In the genomic region with DNA sequence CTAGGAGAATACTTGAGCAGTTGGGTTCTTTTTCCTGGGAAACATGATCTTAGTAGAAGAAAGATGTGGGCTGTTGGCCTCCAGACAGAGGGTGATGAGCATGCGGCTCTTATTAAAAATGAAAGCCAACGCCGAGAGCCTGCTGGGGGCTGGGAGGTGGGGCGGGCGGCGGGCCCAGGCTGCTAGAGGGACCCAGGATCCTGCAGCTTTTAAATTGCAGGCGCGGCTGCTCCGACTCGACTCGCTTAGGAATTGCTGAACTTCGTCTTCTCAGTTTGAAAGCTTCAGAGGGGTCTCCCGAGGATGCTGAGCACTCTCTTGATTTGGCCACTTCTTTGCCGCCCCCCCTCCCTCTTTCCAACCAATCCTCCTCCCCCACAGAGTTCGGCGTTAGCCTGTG, we compare ENCODE assay signal across 8 cellular contexts. TPM values are rescaled to one million over a fixed set of nuclear protein-coding genes. Genes with fewer than 3 reads are reported as not detected.
DNase-seq lines count a peak whose midpoint lies in the region; ATAC-seq and TF ChIP-seq lines count a peak whose summit lies in the region.

No MANE protein-coding gene starts in this region.

- H3K18ac ChIP-seq in neuronal stem cell (ENCODE audit: low read length): no peak overlapping the region

- H3K9ac ChIP-seq in ES-I3 (ENCODE audit: low read depth, low read length): peak overlapping the region; percentile 73; the same call in 1 of the 2 replicates
- no peak overlapping the region for H3K9ac ChIP-seq in neuronal stem cell (ENCODE audit: low read depth, low read length, poor library complexity)

- H3K23ac ChIP-seq in neuronal stem cell (ENCODE audit: low read depth, low read length, poor library complexity): no peak overlapping the region

- H3K4me2 ChIP-seq in neuronal stem cell (ENCODE audit: insufficient read depth, low read length, poor library complexity, severe bottlenecking): peak overlapping the region; percentile 13

- peaks cover 11% of the 10 kb centered on the region for H3K4me1 ChIP-seq in ES-I3 (ENCODE audit: insufficient read depth, low read length)
- peaks cover 1 to 3% of the 10 kb centered on the region in 2 donors for H3K4me1 ChIP-seq in neuronal stem cell (ENCODE audit: control insufficient read depth in 2 of 2, insufficient read depth in 1 of 2, low read depth in 1 of 2, low read length in 2 of 2)
- peaks cover 24 to 34% (median 29%) of the 10 kb centered on the region in 4 donors for H3K4me1 ChIP-seq in upper lobe of left lung

- H2BK120ac ChIP-seq in neuronal stem cell (ENCODE audit: low read depth, low read length): no peak overlapping the region

- DNase-seq in NCI-H128 (lab: John Stamatoyannopoulos, UW; ENCODE audit: unreplicated experiment) (peak; percentile 27), fibroblast of villous mesenchyme (ENCODE audit: low read depth) (peak; percentile 71), neuronal stem cell (ENCODE audit: low spot score) (no peak), upper lobe of left lung (peak; percentile 45 to 90), NCI-H1092 treated with DMSO at 0.1 percent for 48 hours (lab: John Stamatoyannopoulos, UW) (no peak)
- DNase-seq in activated T-cell treated with anti-CD3 and anti-CD28 coated beads, Interleukin-2, amount 50 U/mL, for 4 hours: peak; percentile 19

- peak overlapping the region; percentile 85 for H3K4me3 Mint-ChIP-seq in activated T-cell treated with anti-CD3 and anti-CD28 coated beads, Interleukin-2, amount 50 U/mL, for 4 hours

- TF ChIP-seq CTCF in fibroblast of villous mesenchyme (IDR thresholded peaks at IDR 0.05; ENCODE audit: insufficient read depth, low read depth, low read length) (no peak), upper lobe of left lung (IDR thresholded peaks at IDR 0.05) (no peak)

- peaks cover 0 to 34% (median 0%) of the 10 kb centered on the region in 3 experiments for H3K27me3 ChIP-seq in neuronal stem cell (ENCODE audit: control insufficient read depth in 3 of 3, insufficient read depth in 3 of 3, low read depth in 1 of 3, low read length in 3 of 3)
- H3K27me3 ChIP-seq in upper lobe of left lung: no peaks in the 10 kb centered on the region

- TF ChIP-seq POLR2A in upper lobe of left lung (IDR thresholded peaks at IDR 0.05): no peak

- peak overlapping the region; percentile 86 for H2AFZ ChIP-seq in neuronal stem cell (ENCODE audit: low read length)

- no peak for TF ChIP-seq EP300 in upper lobe of left lung (IDR thresholded peaks at IDR 0.05)

- H3K9me3 Mint-ChIP-seq in activated T-cell treated with anti-CD3 and anti-CD28 coated beads, Interleukin-2, amount 50 U/mL, for 4 hours: no peaks in the 10 kb centered on the region

- no peak overlapping the region for H2BK12ac ChIP-seq in neuronal stem cell (ENCODE audit: low read length)

- peak overlapping the region; percentile 72 for H3K4me3 ChIP-seq in fibroblast of villous mesenchyme (ENCODE audit: low read depth, low read length)
- H3K4me3 ChIP-seq in neuronal stem cell (ENCODE audit: low read length in 2 of 2): peak overlapping the region in 1 of 2 donors; percentile 61
- H3K4me3 ChIP-seq in upper lobe of left lung: peak overlapping the region; percentile 74 to 94 (median 90)

- no peak overlapping the region for H4K91ac ChIP-seq in neuronal stem cell (ENCODE audit: low read depth, low read length, poor library complexity)

- no peak overlapping the region for H2AK5ac ChIP-seq in neuronal stem cell (ENCODE audit: low read depth, low read length)

- H3K9me3 ChIP-seq in ES-I3 (ENCODE audit: control insufficient read depth, insufficient read depth, low read length) (no peaks in the 10 kb centered on the region), neuronal stem cell (replicated peaks in 1 of 2; ENCODE audit: control insufficient read depth in 2 of 2, insufficient read depth in 1 of 2, low read depth in 1 of 2, low read length in 2 of 2) (peaks cover 0 to 3% of the 10 kb centered on the region in 2 donors), upper lobe of left lung (no peaks in the 10 kb centered on the region)

- H3K36me3 ChIP-seq in ES-I3 (ENCODE audit: insufficient read depth, low read length) (no peaks in the 10 kb centered on the region), neuronal stem cell (replicated peaks in 1 of 2; ENCODE audit: control insufficient read depth in 2 of 2, insufficient read depth in 2 of 2, low read length in 2 of 2) (peaks cover 0 to 39% of the 10 kb centered on the region in 2 donors), upper lobe of left lung (peaks cover 0 to 8% (median 0%) of the 10 kb centered on the region in 4 donors)

- no peak overlapping the region for H2BK15ac ChIP-seq in neuronal stem cell (ENCODE audit: low read length)

- peak; percentile 55 to 67 for ATAC-seq in activated T-cell treated with anti-CD3 and anti-CD28 coated beads, Interleukin-2, amount 50 U/mL, for 4 hours
- ATAC-seq in upper lobe of left lung (ENCODE audit: low FRiP score in 2 of 2) (peak in 1 of 2 donors; percentile 71), GM19351 (IDR thresholded peaks at IDR 0.05; ENCODE audit: unreplicated experiment) (no peak)

- no peak overlapping the region for H4K8ac ChIP-seq in neuronal stem cell (ENCODE audit: low read depth, low read length)

- no CpG with 5 or more reads among the region's 16 CpGs for WGBS in neuronal stem cell (ENCODE audit: extremely low coverage in 2 of 2, insufficient read length in 2 of 2, insufficient replicate concordance in 1 of 2), 2 donors
- 5% methylated on average over 16 of the region's 16 CpGs for WGBS in upper lobe of left lung, 2 donors

- peaks cover 21% of the 10 kb centered on the region for H3K36me3 Mint-ChIP-seq in activated T-cell treated with anti-CD3 and anti-CD28 coated beads, Interleukin-2, amount 50 U/mL, for 4 hours (ENCODE audit: insufficient read depth)

- no peaks in the 10 kb centered on the region for H3K79me1 ChIP-seq in neuronal stem cell (ENCODE audit: low read depth, low read length)

- no peak overlapping the region for H3K27ac ChIP-seq in neuronal stem cell (replicated peaks; ENCODE audit: low read length)
- H3K27ac ChIP-seq in upper lobe of left lung: peak overlapping the region; percentile 88 to 98 (median 92)

- no peak overlapping the region for H2BK5ac ChIP-seq in neuronal stem cell (ENCODE audit: low read length)

- H3K4ac ChIP-seq in neuronal stem cell (ENCODE audit: low read length): no peak overlapping the region

- no peaks in the 10 kb centered on the region for H3K27me3 Mint-ChIP-seq in activated T-cell treated with anti-CD3 and anti-CD28 coated beads, Interleukin-2, amount 50 U/mL, for 4 hours (ENCODE audit: low read depth)

- H3K14ac ChIP-seq in neuronal stem cell (ENCODE audit: low read length): no peak overlapping the region

- peaks cover 40% of the 10 kb centered on the region for H3K4me1 Mint-ChIP-seq in activated T-cell treated with anti-CD3 and anti-CD28 coated beads, Interleukin-2, amount 50 U/mL, for 4 hours (ENCODE audit: low read depth)

RNA-seq across cellular contexts. Expression of a gene that starts 1.2 kb away (rescaled TPM):
- 100 to 1,000 TPM in 2 of 3 donors, 10 to 100 TPM in 1; 97.4 to 122 (median 117) TPM for total RNA-seq in activated T-cell treated with anti-CD3 and anti-CD28 coated beads, Interleukin-2, amount 50 U/mL, for 4 hours
- total RNA-seq in fibroblast of villous mesenchyme (52.2 and 63.5 TPM in 2 replicates), upper lobe of left lung (100 to 1,000 TPM in 1 of 6 donors, 10 to 100 TPM in 5; 55.0 to 102 (median 70.0) TPM)
- 7.7 TPM for polyA plus RNA-seq in neuronal stem cell (2013, experiment 1 of 2)
- polyA plus RNA-seq in neuronal stem cell (2013, experiment 2 of 2): 7.4 TPM

Comparison
In these comparisons a context has a peak if more than half of its experiments do, and no peak if none do; other contexts are left out.
1. DNase-seq: peak in NCI-H128 (single experiment), activated T-cell treated with anti-CD3 and anti-CD28 coated beads, Interleukin-2, amount 50 U/mL, for 4 hours (single experiment), fibroblast of villous mesenchyme (single experiment) and upper lobe of left lung (2 of 2); none in neuronal stem cell (single experiment) and NCI-H1092 treated with DMSO at 0.1 percent for 48 hours (single experiment).